In the genomic region with DNA sequence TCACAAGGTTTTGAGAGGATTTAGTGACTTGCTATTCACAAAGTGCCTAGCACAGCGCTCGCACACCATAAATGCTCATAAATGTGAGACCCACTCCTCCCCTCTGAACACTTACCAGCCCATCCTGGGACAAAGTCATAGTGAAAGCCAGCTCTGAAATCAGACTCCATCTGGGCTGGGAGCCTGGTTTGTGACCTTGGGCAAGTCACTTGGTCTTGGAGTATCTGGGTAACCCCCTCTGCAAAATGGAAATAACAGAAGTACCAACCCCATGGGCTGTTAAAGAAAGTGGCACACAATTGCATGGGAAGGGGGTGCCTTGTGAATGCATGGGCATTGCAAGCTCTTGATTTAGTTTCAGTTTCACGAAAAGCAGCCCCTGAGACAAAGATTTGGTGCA, we compare ENCODE assay signal across 19 cellular contexts.
"Had no signal": no experiment of that assay in that cellular context is flagged by ENCODE, and none has a peak within 500 bp of the region (broad histone marks: within the 10 kb centered on the region; RNA-seq: fewer than 3 reads in every experiment).

No MANE protein-coding gene starts in this region.

- ATAC-seq: gastroesophageal sphincter, left colon, left ventricle myocardium superior, pancreas had no signal

- H3K4me1 ChIP-seq: pancreas had no signal

- H3K4me3 ChIP-seq: esophagus squamous epithelium, gastroesophageal sphincter, lung, pancreas, suprapubic skin, thyroid gland had no signal

- H3K36me3 ChIP-seq: esophagus squamous epithelium, gastroesophageal sphincter, pancreas, suprapubic skin, thyroid gland had no signal

- H3K9me3 ChIP-seq: esophagus squamous epithelium, gastroesophageal sphincter, pancreas, suprapubic skin, thyroid gland had no signal

- H3K27ac ChIP-seq: epithelial cell of prostate, pancreas, thyroid gland had no signal

- H3K27me3 ChIP-seq: esophagus squamous epithelium, gastroesophageal sphincter, pancreas, suprapubic skin, thyroid gland had no signal

- DNase-seq: effector memory CD4-positive, alpha-beta T cell; esophagus squamous epithelium; foreskin fibroblast; glutamatergic neuron; left colon; left ventricle myocardium superior; mesenchymal stem cell; naive B cell; nephron progenitor cell; nucleus accumbens; pancreas; small intestine; stimulated activated CD4-positive, alpha-beta T cell treated with anti-CD3 and anti-CD28 coated beads, Interleukin-12 subunit alpha, Interleukin-12 subunit beta, amount 100 ng/mL, for 4 hours; stimulated activated naive CD4-positive, alpha-beta T cell treated with Interleukin-2 at 50 U/mL for 16 hours; thyroid gland had no signal
